Comparison of ENCODE assay signal across 8 cellular contexts in the genomic region with DNA sequence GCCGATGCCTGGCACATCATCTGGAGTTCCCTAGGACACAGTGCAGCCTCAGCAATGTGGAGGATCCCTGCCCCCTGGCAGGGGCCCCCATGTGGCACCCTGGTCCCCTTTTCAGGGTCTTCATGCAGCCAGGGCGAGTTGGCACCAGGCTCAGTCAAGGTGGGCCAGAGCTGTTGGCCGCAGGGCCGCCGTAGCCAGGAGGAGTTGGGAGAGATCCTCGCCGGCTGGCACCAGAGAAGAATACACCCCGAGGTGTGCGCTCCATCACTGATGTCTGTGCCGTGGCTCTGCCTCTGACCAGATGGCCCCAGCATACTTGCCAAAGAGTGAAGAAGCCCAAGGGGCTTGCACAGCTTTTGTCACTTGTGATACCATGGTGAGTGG. TPM values are rescaled to one million over a fixed set of nuclear protein-coding genes. Genes with fewer than 3 reads are reported as not detected.
A peak's percentile ranks its signal among the peaks of the same experiment; 100 is the strongest.
DNase-seq lines count a peak whose midpoint lies in the region; ATAC-seq and TF ChIP-seq lines count a peak whose summit lies in the region.
"Had no signal": no experiment of that assay in that cellular context is flagged by ENCODE, and none has a peak within 500 bp of the region (broad histone marks: within the 10 kb centered on the region; RNA-seq: fewer than 3 reads in every experiment).

No MANE protein-coding gene starts in this region.

- ATAC-seq in GM23338 (no peak), right cardiac atrium (no peak), HG02981 (IDR thresholded peaks at IDR 0.05; ENCODE audit: unreplicated experiment) (no peak)

- H3K9me2 ChIP-seq in GM23338 (ENCODE audit: insufficient read depth), result no peaks in the 10 kb centered on the region

- peak overlapping the region; percentile 90 for H3K27ac Mint-ChIP-seq in GM23338

- H3K4me1 ChIP-seq in GM23338 (ENCODE audit: insufficient read depth) (peaks cover 15% of the 10 kb centered on the region), right cardiac atrium (ENCODE audit: control insufficient read depth, insufficient read depth, low read length) (peaks cover 39% of the 10 kb centered on the region)

- H3K4me1 Mint-ChIP-seq in GM23338, result peaks cover 34% of the 10 kb centered on the region

- H3K4me3 ChIP-seq in GM23338 (no peak overlapping the region), right cardiac atrium (ENCODE audit: low read length) (no peak overlapping the region), skin epidermis (no peak overlapping the region)

- WGBS in right cardiac atrium, result 92% methylated on average over 10 of the region's 10 CpGs

- peaks cover 6% of the 10 kb centered on the region for H3K27me3 Mint-ChIP-seq in GM23338 (ENCODE audit: insufficient read depth, low read depth, poor library complexity)

- no peaks in the 10 kb centered on the region for H3F3A ChIP-seq in GM23338 (replicated peaks; ENCODE audit: low read depth)

- intact Hi-C loops in right cardiac atrium (cut with DNase I), result no loop called here

- no peaks in the 10 kb centered on the region for H3K79me2 ChIP-seq in GM23338 (replicated peaks; ENCODE audit: insufficient read depth)

- peak overlapping the region; percentile 72; the same call in 1 of the 2 replicates for H3K4me2 ChIP-seq in GM23338

- H3K27ac ChIP-seq in GM23338 (ENCODE audit: low read depth) (peak overlapping the region; percentile 74; the same call in 1 of the 2 replicates), VCaP (peak overlapping the region; percentile 100; the same call in 1 of the 2 replicates), right cardiac atrium (ENCODE audit: low read length) (peak overlapping the region; percentile 76), skin epidermis (peak overlapping the region in 17 of 21 experiments; percentile 28 to 83 (median 60))

- TF ChIP-seq CTCF in GM23338 (conservative IDR thresholded peaks at IDR 0.05; ENCODE audit: low read depth in 2 of 2), result no peak
- TF ChIP-seq CTCF in VCaP (conservative IDR thresholded peaks at IDR 0.05), result no peak

- H3K9me3 ChIP-seq in right cardiac atrium (ENCODE audit: control insufficient read depth, low read length), result no peaks in the 10 kb centered on the region

- H3K4me3 Mint-ChIP-seq in GM23338, result no peak overlapping the region

- no peak for DNase-seq in GM23338 (ENCODE audit: low spot score)
- peak in 1 of 3 donors; percentile 56 for DNase-seq in right cardiac atrium
- DNase-seq in stimulated activated CD4-positive, alpha-beta T cell treated with anti-CD3 and anti-CD28 coated beads, Interleukin-4, amount 100 ng/mL, for 4 hours, result no peak
- DNase-seq in DMS53 (lab: John Stamatoyannopoulos, UW), result no peak
- DNase-seq: activated CD4-positive, alpha-beta T cell treated with anti-CD3 and anti-CD28 coated beads for 1 hour had no signal

- H3K27me3 ChIP-seq in GM23338 (ENCODE audit: insufficient read depth) (no peaks in the 10 kb centered on the region), right cardiac atrium (ENCODE audit: control insufficient read depth, insufficient read depth) (no peaks in the 10 kb centered on the region)

- no peaks in the 10 kb centered on the region for H4K20me1 ChIP-seq in GM23338 (replicated peaks; ENCODE audit: insufficient read depth)

- no peak overlapping the region for H2AFZ ChIP-seq in GM23338

- H3K36me3 ChIP-seq in GM23338 (ENCODE audit: insufficient read depth), result peaks cover 9% of the 10 kb centered on the region; the same call in 1 of the 2 replicates

- peaks cover 44% of the 10 kb centered on the region for H3K36me3 Mint-ChIP-seq in GM23338 (ENCODE audit: low read depth)

- H3K9me3 Mint-ChIP-seq in GM23338, result no peaks in the 10 kb centered on the region; the same call in 2 of the 3 replicates

TF ChIP-seq in GM23338, 12 proteins besides CTCF, POLR2A, EP300 and RAD21:
- TF ChIP-seq CREB1 (CRISPR knock-in tag; IDR thresholded peaks at IDR 0.05; ENCODE audit: low read depth) (no peak), JUNB (IDR thresholded peaks at IDR 0.05; ENCODE audit: unreplicated experiment) (no peak), EZH2 (IDR thresholded peaks at IDR 0.05; ENCODE audit: low read depth, unreplicated experiment) (no peak), REST (IDR thresholded peaks at IDR 0.05; ENCODE audit: unreplicated experiment) (no peak), POLR2AphosphoS5 (IDR thresholded peaks at IDR 0.05; ENCODE audit: low read depth) (no peak)

RNA-seq across cellular contexts. Expression of gene TPCN1, which starts 11.0 kb away (rescaled TPM):
- total RNA-seq in GM23338 (2014; rRNA removed; shearing (Covaris generic)), result 12.2 and 14.4 TPM in 2 replicates
- polyA plus RNA-seq in GM23338 (2016; fragmentation: Nextera tagmentation; extraction: Ambion mirVana) (11.2 and 16.2 TPM in 2 replicates), right cardiac atrium (43.1 TPM)
- total RNA-seq in right cardiac atrium, result 10 to 100 TPM; 73.8 to 96.1 (median 76.6) TPM

RNA-seq across cellular contexts. Expression of gene RITA1, which starts 46.7 kb away (rescaled TPM):
- total RNA-seq in GM23338 (2014; rRNA removed; shearing (Covaris generic)), result 33.0 and 40.4 TPM in 2 replicates
- polyA plus RNA-seq in GM23338 (2016; fragmentation: Nextera tagmentation; extraction: Ambion mirVana), result 20.0 and 21.4 TPM in 2 replicates
- 10 to 100 TPM; 10.1 to 15.5 (median 14.2) TPM for total RNA-seq in right cardiac atrium
- 11.6 TPM for polyA plus RNA-seq in right cardiac atrium

RNA-seq across cellular contexts. Expression of gene DDX54, which starts 46.9 kb away (rescaled TPM):
- total RNA-seq in GM23338 (2014; rRNA removed; shearing (Covaris generic)), result 79.6 and 84.1 TPM in 2 replicates
- polyA plus RNA-seq in GM23338 (2016; fragmentation: Nextera tagmentation; extraction: Ambion mirVana) (89.4 and 89.5 TPM in 2 replicates), right cardiac atrium (17.2 TPM)
- total RNA-seq in right cardiac atrium, result 10 to 100 TPM; 27.5 to 36.1 (median 31.3) TPM
